In genomic region chr11:12750181-12750580, GRCh38 we compare ENCODE assay signal across 28 cellular contexts.
"Had no signal": no experiment of that assay in that cellular context is flagged by ENCODE, and none has a peak within 500 bp of the region (broad histone marks: within the 10 kb centered on the region; RNA-seq: fewer than 3 reads in every experiment).

No MANE protein-coding gene starts in this region.

- H3K27me3 ChIP-seq: ovary, transverse colon, uterus had no signal

- DNase-seq: activated CD4-positive, alpha-beta T cell treated with anti-CD3 and anti-CD28 coated beads for 36 hours; activated CD4-positive, CD25-positive, alpha-beta regulatory T cell; activated CD8-positive, alpha-beta memory T cell treated with anti-CD3 and anti-CD28 coated beads, Interleukin-2, amount 10 ng/mL, durations not matched to agents 7 days and 5 days; activated CD8-positive, alpha-beta T cell treated with anti-CD3 and anti-CD28 coated beads, Interleukin-2, amount 10 ng/mL, durations not matched to agents 7 days and 5 days; activated naive CD4-positive, alpha-beta T cell; activated T-cell treated with anti-CD3 and anti-CD28 coated beads, Interleukin-2, amount 50 U/mL, for 48 hours; anterior cingulate cortex; dermis blood vessel endothelial cell; effector CD4-positive, alpha-beta T cell; glutamatergic neuron; hippocampal formation; left cardiac atrium; mucosa of descending colon; ovary; stimulated activated naive CD4-positive, alpha-beta T cell; T-helper 1 cell; transverse colon; uterus had no signal

- H3K9me3 ChIP-seq: mucosa of descending colon, ovary, prostate gland, transverse colon, uterus had no signal

- H3K36me3 ChIP-seq: ovary, prostate gland, transverse colon, uterus had no signal

- H3K27ac ChIP-seq: epithelial cell of prostate, ovary, prostate gland, transverse colon, uterus had no signal

- H3K4me1 ChIP-seq: prostate gland, uterus had no signal

- ATAC-seq: activated CD4-positive, alpha-beta T cell treated with anti-CD3 and anti-CD28 coated beads for 36 hours; activated CD8-positive, alpha-beta memory T cell treated with anti-CD3 and anti-CD28 coated beads, Interleukin-2, amount 10 ng/mL, durations not matched to agents 7 days and 5 days; activated CD8-positive, alpha-beta T cell treated with anti-CD3 and anti-CD28 coated beads, Interleukin-2, amount 10 ng/mL, durations not matched to agents 7 days and 5 days; activated naive CD4-positive, alpha-beta T cell treated with anti-CD3 and anti-CD28 coated beads, Interleukin-2, amount 50 U/mL, for 72 hours; left cardiac atrium; mucosa of descending colon; natural killer cell treated with Interleukin-12 subunit alpha and Interleukin-12 subunit beta and Interleukin-15 and Interleukin-18, amount 100 ng/mL, for 72 hours had no signal

- H3K4me2 ChIP-seq: smooth muscle cell had no signal

- FAIRE-seq: bronchial epithelial cell, colon, endometrium, frontal cortex, keratinocyte had no signal

- H3K4me3 ChIP-seq: mucosa of descending colon, ovary, prostate gland, smooth muscle cell, transverse colon, uterus had no signal
